1 cellular context compared by ENCODE assay signal in the genomic region with DNA sequence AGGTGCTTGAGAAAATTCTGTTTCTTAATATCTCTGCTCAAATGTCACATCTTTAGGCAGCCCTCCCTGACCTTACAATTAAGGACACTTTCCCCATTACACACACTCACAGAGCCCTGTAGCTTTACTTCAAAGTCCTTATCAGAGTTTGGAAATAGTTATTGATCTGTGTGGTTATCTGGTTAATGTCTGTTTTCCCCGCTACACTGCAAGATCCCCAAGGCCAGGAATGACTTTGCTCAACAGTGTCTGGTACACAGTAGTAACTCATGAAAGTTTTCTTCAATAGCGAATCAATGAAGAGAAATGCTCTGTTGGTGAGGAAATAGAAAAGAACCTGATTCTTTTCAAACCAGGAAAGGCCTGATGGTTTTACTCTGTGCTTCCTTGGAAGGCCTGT.
TF ChIP-seq lines count a peak whose summit lies in the region.

No MANE protein-coding gene starts in this region.

TF ChIP-seq in HepG2, 621 proteins besides CTCF, POLR2A, EP300 and RAD21 (continued from another document and continues in another):
- TF ChIP-seq, protein P1, sequence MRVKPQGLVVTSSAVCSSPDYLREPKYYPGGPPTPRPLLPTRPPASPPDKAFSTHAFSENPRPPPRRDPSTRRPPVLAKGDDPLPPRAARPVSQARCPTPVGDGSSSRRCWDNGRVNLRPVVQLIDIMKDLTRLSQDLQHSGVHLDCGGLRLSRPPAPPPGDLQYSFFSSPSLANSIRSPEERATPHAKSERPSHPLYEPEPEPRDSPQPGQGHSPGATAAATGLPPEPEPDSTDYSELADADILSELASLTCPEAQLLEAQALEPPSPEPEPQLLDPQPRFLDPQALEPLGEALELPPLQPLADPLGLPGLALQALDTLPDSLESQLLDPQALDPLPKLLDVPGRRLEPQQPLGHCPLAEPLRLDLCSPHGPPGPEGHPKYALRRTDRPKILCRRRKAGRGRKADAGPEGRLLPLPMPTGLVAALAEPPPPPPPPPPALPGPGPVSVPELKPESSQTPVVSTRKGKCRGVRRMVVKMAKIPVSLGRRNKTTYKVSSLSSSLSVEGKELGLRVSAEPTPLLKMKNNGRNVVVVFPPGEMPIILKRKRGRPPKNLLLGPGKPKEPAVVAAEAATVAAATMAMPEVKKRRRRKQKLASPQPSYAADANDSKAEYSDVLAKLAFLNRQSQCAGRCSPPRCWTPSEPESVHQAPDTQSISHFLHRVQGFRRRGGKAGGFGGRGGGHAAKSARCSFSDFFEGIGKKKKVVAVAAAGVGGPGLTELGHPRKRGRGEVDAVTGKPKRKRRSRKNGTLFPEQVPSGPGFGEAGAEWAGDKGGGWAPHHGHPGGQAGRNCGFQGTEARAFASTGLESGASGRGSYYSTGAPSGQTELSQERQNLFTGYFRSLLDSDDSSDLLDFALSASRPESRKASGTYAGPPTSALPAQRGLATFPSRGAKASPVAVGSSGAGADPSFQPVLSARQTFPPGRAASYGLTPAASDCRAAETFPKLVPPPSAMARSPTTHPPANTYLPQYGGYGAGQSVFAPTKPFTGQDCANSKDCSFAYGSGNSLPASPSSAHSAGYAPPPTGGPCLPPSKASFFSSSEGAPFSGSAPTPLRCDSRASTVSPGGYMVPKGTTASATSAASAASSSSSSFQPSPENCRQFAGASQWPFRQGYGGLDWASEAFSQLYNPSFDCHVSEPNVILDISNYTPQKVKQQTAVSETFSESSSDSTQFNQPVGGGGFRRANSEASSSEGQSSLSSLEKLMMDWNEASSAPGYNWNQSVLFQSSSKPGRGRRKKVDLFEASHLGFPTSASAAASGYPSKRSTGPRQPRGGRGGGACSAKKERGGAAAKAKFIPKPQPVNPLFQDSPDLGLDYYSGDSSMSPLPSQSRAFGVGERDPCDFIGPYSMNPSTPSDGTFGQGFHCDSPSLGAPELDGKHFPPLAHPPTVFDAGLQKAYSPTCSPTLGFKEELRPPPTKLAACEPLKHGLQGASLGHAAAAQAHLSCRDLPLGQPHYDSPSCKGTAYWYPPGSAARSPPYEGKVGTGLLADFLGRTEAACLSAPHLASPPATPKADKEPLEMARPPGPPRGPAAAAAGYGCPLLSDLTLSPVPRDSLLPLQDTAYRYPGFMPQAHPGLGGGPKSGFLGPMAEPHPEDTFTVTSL (CRISPR knock-in tag; IDR thresholded peaks at IDR 0.05; ENCODE audit: borderline replicate concordance), result peak; percentile 97
- TF ChIP-seq CC2D1A (CRISPR knock-in tag; IDR thresholded peaks at IDR 0.05), result no peak
- TF ChIP-seq, protein P2, sequence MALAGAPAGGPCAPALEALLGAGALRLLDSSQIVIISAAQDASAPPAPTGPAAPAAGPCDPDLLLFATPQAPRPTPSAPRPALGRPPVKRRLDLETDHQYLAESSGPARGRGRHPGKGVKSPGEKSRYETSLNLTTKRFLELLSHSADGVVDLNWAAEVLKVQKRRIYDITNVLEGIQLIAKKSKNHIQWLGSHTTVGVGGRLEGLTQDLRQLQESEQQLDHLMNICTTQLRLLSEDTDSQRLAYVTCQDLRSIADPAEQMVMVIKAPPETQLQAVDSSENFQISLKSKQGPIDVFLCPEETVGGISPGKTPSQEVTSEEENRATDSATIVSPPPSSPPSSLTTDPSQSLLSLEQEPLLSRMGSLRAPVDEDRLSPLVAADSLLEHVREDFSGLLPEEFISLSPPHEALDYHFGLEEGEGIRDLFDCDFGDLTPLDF (CRISPR knock-in tag; IDR thresholded peaks at IDR 0.05), result no peak
- TF ChIP-seq TOPORS (CRISPR knock-in tag; IDR thresholded peaks at IDR 0.05), result no peak
- no peak for TF ChIP-seq ZNF510 (CRISPR knock-in tag; IDR thresholded peaks at IDR 0.05; ENCODE audit: low read depth)
- TF ChIP-seq ZNF674 (CRISPR knock-in tag; IDR thresholded peaks at IDR 0.05; ENCODE audit: low read depth), result no peak
- no peak for TF ChIP-seq TMF1 (CRISPR knock-in tag; IDR thresholded peaks at IDR 0.05; ENCODE audit: low read depth)
- TF ChIP-seq, protein P3, sequence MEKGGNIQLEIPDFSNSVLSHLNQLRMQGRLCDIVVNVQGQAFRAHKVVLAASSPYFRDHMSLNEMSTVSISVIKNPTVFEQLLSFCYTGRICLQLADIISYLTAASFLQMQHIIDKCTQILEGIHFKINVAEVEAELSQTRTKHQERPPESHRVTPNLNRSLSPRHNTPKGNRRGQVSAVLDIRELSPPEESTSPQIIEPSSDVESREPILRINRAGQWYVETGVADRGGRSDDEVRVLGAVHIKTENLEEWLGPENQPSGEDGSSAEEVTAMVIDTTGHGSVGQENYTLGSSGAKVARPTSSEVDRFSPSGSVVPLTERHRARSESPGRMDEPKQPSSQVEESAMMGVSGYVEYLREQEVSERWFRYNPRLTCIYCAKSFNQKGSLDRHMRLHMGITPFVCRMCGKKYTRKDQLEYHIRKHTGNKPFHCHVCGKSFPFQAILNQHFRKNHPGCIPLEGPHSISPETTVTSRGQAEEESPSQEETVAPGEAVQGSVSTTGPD (CRISPR knock-in tag; IDR thresholded peaks at IDR 0.05), result peak; percentile 70
- TF ChIP-seq ZNF10 (CRISPR knock-in tag; IDR thresholded peaks at IDR 0.05; ENCODE audit: borderline replicate concordance, low read depth), result no peak
- no peak for TF ChIP-seq ZNF792 (CRISPR knock-in tag; IDR thresholded peaks at IDR 0.05)
- TF ChIP-seq, protein P4, sequence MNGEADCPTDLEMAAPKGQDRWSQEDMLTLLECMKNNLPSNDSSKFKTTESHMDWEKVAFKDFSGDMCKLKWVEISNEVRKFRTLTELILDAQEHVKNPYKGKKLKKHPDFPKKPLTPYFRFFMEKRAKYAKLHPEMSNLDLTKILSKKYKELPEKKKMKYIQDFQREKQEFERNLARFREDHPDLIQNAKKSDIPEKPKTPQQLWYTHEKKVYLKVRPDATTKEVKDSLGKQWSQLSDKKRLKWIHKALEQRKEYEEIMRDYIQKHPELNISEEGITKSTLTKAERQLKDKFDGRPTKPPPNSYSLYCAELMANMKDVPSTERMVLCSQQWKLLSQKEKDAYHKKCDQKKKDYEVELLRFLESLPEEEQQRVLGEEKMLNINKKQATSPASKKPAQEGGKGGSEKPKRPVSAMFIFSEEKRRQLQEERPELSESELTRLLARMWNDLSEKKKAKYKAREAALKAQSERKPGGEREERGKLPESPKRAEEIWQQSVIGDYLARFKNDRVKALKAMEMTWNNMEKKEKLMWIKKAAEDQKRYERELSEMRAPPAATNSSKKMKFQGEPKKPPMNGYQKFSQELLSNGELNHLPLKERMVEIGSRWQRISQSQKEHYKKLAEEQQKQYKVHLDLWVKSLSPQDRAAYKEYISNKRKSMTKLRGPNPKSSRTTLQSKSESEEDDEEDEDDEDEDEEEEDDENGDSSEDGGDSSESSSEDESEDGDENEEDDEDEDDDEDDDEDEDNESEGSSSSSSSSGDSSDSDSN (CRISPR knock-in tag; IDR thresholded peaks at IDR 0.05), result no peak
- TF ChIP-seq ZNF329 (CRISPR knock-in tag; IDR thresholded peaks at IDR 0.05; ENCODE audit: low read depth), result no peak
- no peak for TF ChIP-seq ZNF841 (CRISPR knock-in tag; IDR thresholded peaks at IDR 0.05; ENCODE audit: borderline replicate concordance)
- 0 out of 2 replicates have a peak, but pooled peaks have one; percentile 11 for TF ChIP-seq ZNF644 (CRISPR knock-in tag; IDR thresholded peaks at IDR 0.05; ENCODE audit: low read depth)
- TF ChIP-seq KLF16 (CRISPR knock-in tag; IDR thresholded peaks at IDR 0.05), result peak in 1 of 2 experiments; percentile 30; a peak in 1 of 4 replicates
- TF ChIP-seq, protein P5, sequence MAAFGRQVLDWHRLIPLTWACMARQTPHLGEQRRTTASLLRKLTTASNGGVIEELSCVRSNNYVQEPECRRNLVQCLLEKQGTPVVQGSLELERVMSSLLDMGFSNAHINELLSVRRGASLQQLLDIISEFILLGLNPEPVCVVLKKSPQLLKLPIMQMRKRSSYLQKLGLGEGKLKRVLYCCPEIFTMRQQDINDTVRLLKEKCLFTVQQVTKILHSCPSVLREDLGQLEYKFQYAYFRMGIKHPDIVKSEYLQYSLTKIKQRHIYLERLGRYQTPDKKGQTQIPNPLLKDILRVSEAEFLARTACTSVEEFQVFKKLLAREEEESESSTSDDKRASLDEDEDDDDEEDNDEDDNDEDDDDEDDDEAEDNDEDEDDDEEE (CRISPR knock-in tag; IDR thresholded peaks at IDR 0.05), result no peak
- TF ChIP-seq ZFP36L2 (CRISPR knock-in tag; IDR thresholded peaks at IDR 0.05), result no peak
- TF ChIP-seq ZSCAN21 (CRISPR knock-in tag; IDR thresholded peaks at IDR 0.05; ENCODE audit: borderline replicate concordance), result no peak
- no peak for TF ChIP-seq ATF7-NPFF (CRISPR knock-in tag; IDR thresholded peaks at IDR 0.05; ENCODE audit: low read depth)
- no peak for TF ChIP-seq ZNF713 (CRISPR knock-in tag; IDR thresholded peaks at IDR 0.05)
- TF ChIP-seq HNF4G (IDR thresholded peaks at IDR 0.05; ENCODE audit: borderline replicate concordance, low read depth, low read length), result peak; percentile 54; the same call in 1 of the 2 replicates
- 0 out of 2 replicates have a peak, but pooled peaks have one; percentile 43 for TF ChIP-seq HNF4G (CRISPR knock-in tag; IDR thresholded peaks at IDR 0.05; ENCODE audit: borderline replicate concordance, low read depth)
- TF ChIP-seq, protein P6, sequence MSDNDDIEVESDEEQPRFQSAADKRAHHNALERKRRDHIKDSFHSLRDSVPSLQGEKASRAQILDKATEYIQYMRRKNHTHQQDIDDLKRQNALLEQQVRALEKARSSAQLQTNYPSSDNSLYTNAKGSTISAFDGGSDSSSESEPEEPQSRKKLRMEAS (IDR thresholded peaks at IDR 0.05), result peak; percentile 51; the same call in 1 of the 2 replicates
- no peak for TF ChIP-seq ZNF253 (CRISPR knock-in tag; IDR thresholded peaks at IDR 0.05; ENCODE audit: borderline replicate concordance)
- no peak for TF ChIP-seq FOXA1 (IDR thresholded peaks at IDR 0.05)
- no peak for TF ChIP-seq FOXA1 (CRISPR knock-in tag; IDR thresholded peaks at IDR 0.05)
- no peak for TF ChIP-seq TEAD2 (CRISPR knock-in tag; IDR thresholded peaks at IDR 0.05)
- no peak for TF ChIP-seq CHD2 (IDR thresholded peaks at IDR 0.05; ENCODE audit: low read depth, low read length)
- no peak for TF ChIP-seq DR1 (CRISPR knock-in tag; IDR thresholded peaks at IDR 0.05)
- TF ChIP-seq, protein P7, sequence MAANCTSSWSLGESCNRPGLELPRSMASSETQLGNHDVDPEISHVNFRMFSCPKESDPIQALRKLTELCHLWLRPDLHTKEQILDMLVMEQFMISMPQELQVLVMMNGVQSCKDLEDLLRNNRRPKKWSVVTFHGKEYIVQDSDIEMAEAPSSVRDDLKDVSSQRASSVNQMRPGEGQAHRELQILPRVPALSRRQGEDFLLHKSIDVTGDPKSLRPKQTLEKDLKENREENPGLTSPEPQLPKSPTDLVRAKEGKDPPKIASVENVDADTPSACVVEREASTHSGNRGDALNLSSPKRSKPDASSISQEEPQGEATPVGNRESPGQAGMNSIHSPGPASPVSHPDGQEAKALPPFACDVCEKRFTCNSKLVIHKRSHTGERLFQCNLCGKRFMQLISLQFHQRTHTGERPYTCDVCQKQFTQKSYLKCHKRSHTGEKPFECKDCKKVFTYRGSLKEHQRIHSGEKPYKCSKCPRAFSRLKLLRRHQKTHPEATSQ (CRISPR knock-in tag; IDR thresholded peaks at IDR 0.05; ENCODE audit: borderline replicate concordance), result no peak; the same call in 1 of the 2 replicates
- no peak for TF ChIP-seq IKZF1 (IDR thresholded peaks at IDR 0.05)
- TF ChIP-seq THAP11 (CRISPR knock-in tag; IDR thresholded peaks at IDR 0.05), result 0 out of 2 replicates have a peak, but pooled peaks have one; percentile 25
- peak; percentile 86 for TF ChIP-seq HNF4A (CRISPR knock-in tag; IDR thresholded peaks at IDR 0.05)
- TF ChIP-seq HMG20B (CRISPR knock-in tag; conservative IDR thresholded peaks at IDR 0.05), result 0 out of 2 replicates have a peak, but pooled peaks have one; percentile 27
- TF ChIP-seq PITX1 (CRISPR knock-in tag; IDR thresholded peaks at IDR 0.05), result peak; percentile 92
- TF ChIP-seq KLF6 (CRISPR knock-in tag; IDR thresholded peaks at IDR 0.05), result no peak
- TF ChIP-seq KDM4B (CRISPR knock-in tag; IDR thresholded peaks at IDR 0.05), result no peak
- peak; percentile 72 for TF ChIP-seq HDAC1 (CRISPR knock-in tag; IDR thresholded peaks at IDR 0.05)
- TF ChIP-seq, protein P8, sequence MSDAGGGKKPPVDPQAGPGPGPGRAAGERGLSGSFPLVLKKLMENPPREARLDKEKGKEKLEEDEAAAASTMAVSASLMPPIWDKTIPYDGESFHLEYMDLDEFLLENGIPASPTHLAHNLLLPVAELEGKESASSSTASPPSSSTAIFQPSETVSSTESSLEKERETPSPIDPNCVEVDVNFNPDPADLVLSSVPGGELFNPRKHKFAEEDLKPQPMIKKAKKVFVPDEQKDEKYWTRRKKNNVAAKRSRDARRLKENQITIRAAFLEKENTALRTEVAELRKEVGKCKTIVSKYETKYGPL (CRISPR knock-in tag; IDR thresholded peaks at IDR 0.05), result no peak
- TF ChIP-seq, protein P9, sequence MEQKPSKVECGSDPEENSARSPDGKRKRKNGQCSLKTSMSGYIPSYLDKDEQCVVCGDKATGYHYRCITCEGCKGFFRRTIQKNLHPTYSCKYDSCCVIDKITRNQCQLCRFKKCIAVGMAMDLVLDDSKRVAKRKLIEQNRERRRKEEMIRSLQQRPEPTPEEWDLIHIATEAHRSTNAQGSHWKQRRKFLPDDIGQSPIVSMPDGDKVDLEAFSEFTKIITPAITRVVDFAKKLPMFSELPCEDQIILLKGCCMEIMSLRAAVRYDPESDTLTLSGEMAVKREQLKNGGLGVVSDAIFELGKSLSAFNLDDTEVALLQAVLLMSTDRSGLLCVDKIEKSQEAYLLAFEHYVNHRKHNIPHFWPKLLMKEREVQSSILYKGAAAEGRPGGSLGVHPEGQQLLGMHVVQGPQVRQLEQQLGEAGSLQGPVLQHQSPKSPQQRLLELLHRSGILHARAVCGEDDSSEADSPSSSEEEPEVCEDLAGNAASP (CRISPR knock-in tag; IDR thresholded peaks at IDR 0.05; ENCODE audit: borderline replicate concordance), result peak; percentile 98
- TF ChIP-seq, protein P10, sequence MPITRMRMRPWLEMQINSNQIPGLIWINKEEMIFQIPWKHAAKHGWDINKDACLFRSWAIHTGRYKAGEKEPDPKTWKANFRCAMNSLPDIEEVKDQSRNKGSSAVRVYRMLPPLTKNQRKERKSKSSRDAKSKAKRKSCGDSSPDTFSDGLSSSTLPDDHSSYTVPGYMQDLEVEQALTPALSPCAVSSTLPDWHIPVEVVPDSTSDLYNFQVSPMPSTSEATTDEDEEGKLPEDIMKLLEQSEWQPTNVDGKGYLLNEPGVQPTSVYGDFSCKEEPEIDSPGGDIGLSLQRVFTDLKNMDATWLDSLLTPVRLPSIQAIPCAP (CRISPR knock-in tag; IDR thresholded peaks at IDR 0.05; ENCODE audit: low read depth), result no peak
- no peak for TF ChIP-seq ZKSCAN1 (IDR thresholded peaks at IDR 0.05; ENCODE audit: low read length)
- TF ChIP-seq ZNF232 (CRISPR knock-in tag; IDR thresholded peaks at IDR 0.05; ENCODE audit: borderline replicate concordance), result no peak
- no peak for TF ChIP-seq ZNF333 (CRISPR knock-in tag; IDR thresholded peaks at IDR 0.05; ENCODE audit: borderline replicate concordance)
- TF ChIP-seq SIX1 (CRISPR knock-in tag; IDR thresholded peaks at IDR 0.05; ENCODE audit: borderline replicate concordance), result peak; percentile 73
